In genomic region chr2:168849610-168850009, GRCh38 we compare ENCODE assay signal across 8 cellular contexts. TPM values are rescaled to one million over a fixed set of nuclear protein-coding genes. Genes with fewer than 3 reads are reported as not detected.
DNase-seq lines count a peak whose midpoint lies in the region; ATAC-seq lines count a peak whose summit lies in the region.

No MANE protein-coding gene starts in this region.

- ATAC-seq in GM18909 (IDR thresholded peaks at IDR 0.05; ENCODE audit: poor library complexity, unreplicated experiment): peak; percentile 73
- peak; percentile 57 for ATAC-seq in left ventricle myocardium superior
- no peak for ATAC-seq in HG02610 (IDR thresholded peaks at IDR 0.05; ENCODE audit: unreplicated experiment)
- ATAC-seq in HG02973 (IDR thresholded peaks at IDR 0.05; ENCODE audit: unreplicated experiment): no peak

- intact Hi-C loops in left ventricle myocardium superior (cut with micrococcal nuclease) (no loop called here), posterior cingulate gyrus (cut with DNase I) (no loop called here)

- peak; percentile 16 for DNase-seq in A172 (ENCODE audit: low spot score)
- peak; percentile 8 for DNase-seq in RKO (ENCODE audit: low spot score)
- no peak for DNase-seq in left ventricle myocardium superior
- DNase-seq in posterior cingulate gyrus: no peak
- no peak for DNase-seq in ecto neural progenitor cell (ENCODE audit: low spot score)

RNA-seq across cellular contexts. Expression of gene SPC25, which starts 40.6 kb away (rescaled TPM):
- 63.4 and 98.4 TPM in 2 replicates for total RNA-seq in A172 (2014; rRNA removed; shearing (Covaris generic))
- total RNA-seq in left ventricle myocardium superior: 0.55 TPM

RNA-seq across cellular contexts. Expression of gene NOSTRIN, which starts 47.2 kb away (rescaled TPM):
- 1.6 TPM in 1 of 2 replicates, not detected in the other for total RNA-seq in A172 (2014; rRNA removed; shearing (Covaris generic))
- total RNA-seq in left ventricle myocardium superior: 11.5 TPM

RNA-seq across cellular contexts. Expression of gene G6PC2, which starts 51.5 kb away (rescaled TPM):
- total RNA-seq in A172 (2014; rRNA removed; shearing (Covaris generic)): not detected in 2 replicates
- not detected for total RNA-seq in left ventricle myocardium superior

Comparison
In these comparisons a context has a peak if more than half of its experiments do, and no peak if none do; other contexts are left out.
1. DNase-seq: peak in A172 (single experiment) and RKO (single experiment); none in left ventricle myocardium superior (single experiment), posterior cingulate gyrus (0 of 10) and ecto neural progenitor cell (single experiment).
2. ATAC-seq: peak in GM18909 (single experiment) and left ventricle myocardium superior (single experiment); none in HG02610 (single experiment) and HG02973 (single experiment).
3. RNA of gene SPC25, which starts 40.6 kb away (total RNA-seq): 63.4 to 98.4 TPM in A172; 0.55 TPM in left ventricle myocardium superior (single experiment); every median in the first group is over 10 times any median in the second.